ENCODE assay signal across 1 cellular context in genomic region chr5:148912146-148912545, GRCh38.
TF ChIP-seq lines count a peak whose summit lies in the region.

No MANE protein-coding gene starts in this region.

TF ChIP-seq in HCT116, 20 proteins besides CTCF, POLR2A, EP300 and RAD21 (continued from another document):
- no peak for TF ChIP-seq EZH2 (IDR thresholded peaks at IDR 0.05)
- TF ChIP-seq JUND (IDR thresholded peaks at IDR 0.05) = no peak
- TF ChIP-seq CEBPB (IDR thresholded peaks at IDR 0.05; ENCODE audit: low read depth) = no peak
- no peak for TF ChIP-seq ELF1 (IDR thresholded peaks at IDR 0.05; ENCODE audit: borderline replicate concordance, low read depth)
- no peak for TF ChIP-seq ZFX (IDR thresholded peaks at IDR 0.05)
- no peak for TF ChIP-seq YY1 (IDR thresholded peaks at IDR 0.05; ENCODE audit: extremely low read depth, insufficient replicate concordance, low read depth, low read length)
- TF ChIP-seq POLR2AphosphoS5 (IDR thresholded peaks at IDR 0.05; ENCODE audit: low read depth, low read length) = no peak
- TF ChIP-seq ZNF274 (IDR thresholded peaks at IDR 0.05; ENCODE audit: low read depth, low read length) = no peak
